ENCODE assay signal across 8 cellular contexts in the genomic region with DNA sequence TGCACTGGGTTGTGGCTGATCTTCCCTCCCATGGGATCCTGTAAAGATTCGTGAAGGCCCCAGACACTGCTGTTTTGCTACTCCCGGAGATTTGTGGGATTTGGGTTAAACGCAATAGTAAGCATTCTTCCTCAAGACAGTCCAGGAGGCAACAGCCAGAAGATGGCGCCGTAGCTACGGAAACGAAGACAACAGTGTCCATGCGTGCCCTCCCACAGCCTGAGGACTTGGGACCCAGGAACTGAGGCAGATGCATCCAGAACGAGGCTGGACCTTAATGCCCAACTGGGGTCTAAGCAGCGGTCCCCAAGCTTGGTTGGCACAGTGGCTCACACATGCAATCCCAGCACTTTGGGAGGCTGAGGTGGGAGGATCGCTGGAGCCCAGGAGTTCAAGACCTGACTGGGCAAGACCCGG. TPM values are rescaled to one million over a fixed set of nuclear protein-coding genes. Genes with fewer than 3 reads are reported as not detected.
A peak's percentile ranks its signal among the peaks of the same experiment; 100 is the strongest.
DNase-seq lines count a peak whose midpoint lies in the region; ATAC-seq, FAIRE-seq and TF ChIP-seq lines count a peak whose summit lies in the region.

No MANE protein-coding gene starts in this region.

- no peak for TF ChIP-seq POLR2A in K562 (conservative IDR thresholded peaks at IDR 0.05)
- TF ChIP-seq POLR2A in stomach (IDR thresholded peaks at IDR 0.05): no peak

- TF ChIP-seq CTCF in K562 (IDR thresholded peaks at IDR 0.05 in 2 of 3, conservative IDR thresholded peaks at IDR 0.05 in 1 of 3; ENCODE audit: insufficient read depth in 2 of 3, low read depth in 1 of 3, low read length in 3 of 3) (peak; percentile 71 to 82 (median 78)), stomach (IDR thresholded peaks at IDR 0.05) (peak in 4 of 7 experiments; percentile 14 to 26 (median 21))

- no peaks in the 10 kb centered on the region for H4K20me1 ChIP-seq in K562 (replicated peaks; ENCODE audit: control insufficient read depth, insufficient read depth, low read length)

- H3K4me2 ChIP-seq in K562 (ENCODE audit: insufficient read depth, low read length): peak overlapping the region; percentile 14; the same call in 1 of the 2 replicates

- FAIRE-seq in K562 (lab: Jason Lieb, UNC): peak; percentile 78

- H3K4me3 ChIP-seq in K562: no peak overlapping the region
- no peak overlapping the region for H3K4me3 ChIP-seq in stomach

- H3K9me1 ChIP-seq in K562 (ENCODE audit: control insufficient read depth, insufficient read depth, low read length): no peaks in the 10 kb centered on the region

- H2AFZ ChIP-seq in K562 (ENCODE audit: low read depth, low read length): peak overlapping the region; percentile 25; the same call in 1 of the 2 replicates

- 3% methylated on average over 11 of the region's 12 CpGs for WGBS in K562 (ENCODE audit: insufficient coverage, low coverage, missing lambda C conversion rate)
- 8 to 27% (median 25%) methylated on average over 10 to 12 of the region's 12 CpGs for WGBS in stomach, 5 donors

- POLR2A ChIA-PET in K562 (lab: Yijun Ruan, JAX): interaction anchor here (0.7 to 1.3 kb wide), 2 partner anchors 9 to 31 kb away, joined by 3 to 4 read pairs; no protein-coding TSS in a partner anchor

- no peak overlapping the region for H3K9ac ChIP-seq in K562 (ENCODE audit: insufficient read depth in 1 of 2, low read depth in 2 of 2, low read length in 2 of 2)

- in situ Hi-C loops in K562 (cut with MboI): loop anchor here (5.0 kb wide), 1 partner anchor 279 kb away; no protein-coding TSS in a partner anchor

- no peak overlapping the region for H3K27ac ChIP-seq in K562 (ENCODE audit: extremely low read depth, low read depth, low read length)
- H3K27ac ChIP-seq in stomach: no peak overlapping the region

- CTCF ChIA-PET in K562 (lab: Yijun Ruan, JAX; ENCODE audit: low intra/inter-chr PET ratio): interaction anchor here (0.6 to 2.8 kb wide), 3 partner anchors 36 to 282 kb away, joined by 3 to 24 read pairs (median 3); no protein-coding TSS in a partner anchor

- DNase-seq in activated CD4-positive, alpha-beta T cell treated with anti-CD3 and anti-CD28 coated beads for 48 hours: peak; percentile 40
- no peak for DNase-seq in activated CD4-positive, alpha-beta T cell treated with anti-CD3 and anti-CD28 coated beads, Interleukin-2, amount 50 U/mL, for 4 hours
- DNase-seq in MV-4-11 (lab: John Stamatoyannopoulos, UW) (peak; percentile 77), K562 (ENCODE audit: extremely low read depth in 1 of 4, low spot score in 3 of 4) (peak; percentile 21 to 78 (median 36)), iPS-NIHi11 (ENCODE audit: low spot score) (peak; percentile 62), stomach (peak; percentile 52)

- no peaks in the 10 kb centered on the region for H3K4me1 ChIP-seq in K562 (replicated peaks in 1 of 2; ENCODE audit: control insufficient read depth in 2 of 2, insufficient read depth in 2 of 2, low read length in 2 of 2)
- peaks cover 0 to 9% (median 0%) of the 10 kb centered on the region in 4 donors for H3K4me1 ChIP-seq in stomach

- TF ChIP-seq RAD21 in K562 (CRISPR knock-in tag; conservative IDR thresholded peaks at IDR 0.05 in 1 of 2, IDR thresholded peaks at IDR 0.05 in 1 of 2): peak; percentile 70 to 81

- no peaks in the 10 kb centered on the region for H3K9me3 ChIP-seq in K562 (replicated peaks; ENCODE audit: control insufficient read depth, insufficient read depth, low read depth, low read length)
- H3K9me3 ChIP-seq in stomach: no peaks in the 10 kb centered on the region

- TF ChIP-seq EP300 in K562 (IDR thresholded peaks at IDR 0.05; ENCODE audit: low read length) (no peak), stomach (IDR thresholded peaks at IDR 0.05) (no peak)

- H3K27me3 ChIP-seq in K562 (ENCODE audit: control insufficient read depth in 2 of 2, insufficient read depth in 2 of 2, low read length in 2 of 2) (peaks cover 4 to 38% of the 10 kb centered on the region in 2 experiments; a peak in 3 of 5 replicates), stomach (peaks cover 0 to 41% (median 3%) of the 10 kb centered on the region in 3 donors)

- ATAC-seq in K562: peak; percentile 96
- ATAC-seq in HG03045 (IDR thresholded peaks at IDR 0.05; ENCODE audit: unreplicated experiment): no peak
- ATAC-seq in HG03565 (IDR thresholded peaks at IDR 0.05; ENCODE audit: unreplicated experiment): no peak

- intact Hi-C loops in K562 (cut with micrococcal nuclease) (loop anchor here (1.0 to 5.0 kb wide), 3 partner anchors 34 to 282 kb away; no protein-coding TSS in a partner anchor), stomach (cut with DNase I; ENCODE audit: low total_unique reads) (no loop called here)

- H3K36me3 ChIP-seq in K562 (ENCODE audit: control insufficient read depth, insufficient read depth, low read length) (no peaks in the 10 kb centered on the region), stomach (no peaks in the 10 kb centered on the region)

- no peaks in the 10 kb centered on the region for H3K79me2 ChIP-seq in K562 (ENCODE audit: control insufficient read depth, insufficient read depth, low read length)

- BruUV-seq in K562 (replicated peaks; lab: Mats Ljungman, UMichigan): no TSS peak

TF ChIP-seq in K562, 482 proteins besides CTCF, POLR2A, EP300 and RAD21 (continues in another document):
- no peak for TF ChIP-seq FOXJ3 (CRISPR knock-in tag; IDR thresholded peaks at IDR 0.05)
- TF ChIP-seq ZC3H11A (IDR thresholded peaks at IDR 0.05; ENCODE audit: low read depth, low read length): no peak
- TF ChIP-seq TRIM24 (IDR thresholded peaks at IDR 0.05): no peak
- no peak for TF ChIP-seq RBBP5 (IDR thresholded peaks at IDR 0.05; ENCODE audit: borderline replicate concordance, insufficient read depth, low read length, poor library complexity, severe bottlenecking)
- TF ChIP-seq STAG1 (CRISPR knock-in tag; IDR thresholded peaks at IDR 0.05; ENCODE audit: borderline replicate concordance): peak; percentile 63; the same call in 1 of the 2 replicates
- TF ChIP-seq TGIF2 (CRISPR knock-in tag; IDR thresholded peaks at IDR 0.05): no peak
- no peak for TF ChIP-seq ZNF583 (CRISPR knock-in tag; IDR thresholded peaks at IDR 0.05)
- TF ChIP-seq ARID2 (IDR thresholded peaks at IDR 0.05): 0 out of 2 replicates have a peak, but pooled peaks have one; percentile 12
- no peak for TF ChIP-seq RB1 (IDR thresholded peaks at IDR 0.05; ENCODE audit: low read depth)
- TF ChIP-seq ZNF77 (CRISPR knock-in tag; IDR thresholded peaks at IDR 0.05): no peak
- no peak for TF ChIP-seq ZNF253 (CRISPR knock-in tag; conservative IDR thresholded peaks at IDR 0.05)
- no peak for TF ChIP-seq HDGF (IDR thresholded peaks at IDR 0.05)
- no peak for TF ChIP-seq HMGN3 (IDR thresholded peaks at IDR 0.05; ENCODE audit: borderline replicate concordance, extremely low read depth, insufficient read length, low read depth, low read length)
- no peak for TF ChIP-seq ZNF764 (CRISPR knock-in tag; IDR thresholded peaks at IDR 0.05; ENCODE audit: low read depth)
- TF ChIP-seq TAL1 (IDR thresholded peaks at IDR 0.05): no peak
- no peak for TF ChIP-seq ARID4B (CRISPR knock-in tag; IDR thresholded peaks at IDR 0.05)

RNA-seq across cellular contexts. Expression of gene ZNF507, which starts 57.6 kb away (rescaled TPM):
- total RNA-seq in K562 (2011; cell fraction: chromatin; rRNA removed; ENCODE audit: low replicate concordance): 20.4 and 74.7 TPM in 2 replicates
- total RNA-seq in K562 (2011; cell fraction: nucleolus; rRNA removed): 9.5 and 13.7 TPM in 2 replicates
- total RNA-seq in K562 (2011; cell fraction: nucleoplasm; rRNA removed): 27.4 and 35.9 TPM in 2 replicates
- 7.8 and 9.2 TPM in 2 replicates for total RNA-seq in K562 (2014; rRNA removed)
- total RNA-seq in K562 (2014; rRNA removed; fragmentation: Illumina TruSeq; extraction: Trizol): 10.4 and 11.8 TPM in 2 replicates
- total RNA-seq in K562 (2015; rRNA removed; fragmentation: Illumina TruSeq; extraction: Trizol): 9.5 and 10.1 TPM in 2 replicates
- 15.1 and 18.1 TPM in 2 replicates for total RNA-seq in K562 (2021)
- 22.4 and 25.0 TPM in 2 replicates for polyA plus RNA-seq in K562 (2011; rRNA removed)
- polyA plus RNA-seq in K562 (2011; cell fraction: cytosol; rRNA removed): 6.0 and 11.1 TPM in 2 replicates
- polyA plus RNA-seq in K562 (2011; cell fraction: nucleus; rRNA removed): 17.7 and 20.0 TPM in 2 replicates
- polyA plus RNA-seq in K562 (2012): 7.5 and 8.7 TPM in 2 replicates
- polyA plus RNA-seq in K562 (2014; fragmentation: Illumina TruSeq; extraction: Trizol): 16.8 and 17.8 TPM in 2 replicates
- 1 to 10 TPM; 2.9 to 3.2 TPM for polyA plus RNA-seq in K562 (2014; fragmentation: Nextera tagmentation; extraction: Ambion mirVana)
- 11.2 and 12.0 TPM in 2 replicates for polyA plus RNA-seq in K562 (2014; rRNA removed)
- 45.8 and 57.4 TPM in 2 replicates for polyA minus RNA-seq in K562 (2011; rRNA and poly(A)+ RNA removed)
- 12.8 and 13.5 TPM in 2 replicates for polyA minus RNA-seq in K562 (2011; cell fraction: cytosol; rRNA and poly(A)+ RNA removed)
- polyA minus RNA-seq in K562 (2011; cell fraction: nucleus; rRNA and poly(A)+ RNA removed): 18.2 and 29.5 TPM in 2 replicates
- 10 to 100 TPM; 14.0 to 76.5 (median 42.2) TPM for total RNA-seq in stomach
- polyA plus RNA-seq in stomach: 1 to 10 TPM; 2.8 to 5.0 (median 3.2) TPM

Comparison
In these comparisons a context has a peak if more than half of its experiments do, and no peak if none do; other contexts are left out.
1. DNase-seq: peak in activated CD4-positive, alpha-beta T cell treated with anti-CD3 and anti-CD28 coated beads for 48 hours (single experiment), MV-4-11 (single experiment), K562 (4 of 4), iPS-NIHi11 (single experiment) and stomach (single experiment); none in activated CD4-positive, alpha-beta T cell treated with anti-CD3 and anti-CD28 coated beads, Interleukin-2, amount 50 U/mL, for 4 hours (0 of 2).